ENCODE assay signal across 27 cellular contexts in genomic region chr20:59636791-59637370, GRCh38. TPM values are rescaled to one million over a fixed set of nuclear protein-coding genes. Genes with fewer than 3 reads are reported as not detected.
"Had no signal": no experiment of that assay in that cellular context is flagged by ENCODE, and none has a peak within 500 bp of the region (broad histone marks: within the 10 kb centered on the region; RNA-seq: fewer than 3 reads in every experiment).

No MANE protein-coding gene starts in this region.

- H3K27ac Mint-ChIP-seq: activated CD4-positive, alpha-beta memory T cell treated with anti-CD3 and anti-CD28 coated beads, Interleukin-2, amount 10 ng/mL, durations not matched to agents 7 days and 5 days; activated CD4-positive, alpha-beta T cell treated with anti-CD3 and anti-CD28 coated beads, Interleukin-2, amount 10 ng/mL, durations not matched to agents 24 days and 14 days; activated naive CD4-positive, alpha-beta T cell treated with anti-CD3 and anti-CD28 coated beads, Interleukin-2, amount 10 ng/mL, durations not matched to agents 7 days and 5 days; activated naive CD8-positive, alpha-beta T cell treated with anti-CD3 and anti-CD28 coated beads, Interleukin-2, amount 10 ng/mL, durations not matched to agents 7 days and 5 days; brain; endodermal cell; memory B cell; natural killer cell; neural progenitor cell; stimulated activated naive B cell treated with anti-CD40 and anti-IgM and Interleukin-4, amounts not matched to agents 10 μg/mL and 1 μg/mL and 100 μg/mL, for 72 hours; T-helper 17 cell had no signal

- H3K36me3 Mint-ChIP-seq: activated naive CD4-positive, alpha-beta T cell treated with anti-CD3 and anti-CD28 coated beads, Interleukin-2, amount 10 ng/mL, durations not matched to agents 7 days and 5 days; activated naive CD8-positive, alpha-beta T cell treated with anti-CD3 and anti-CD28 coated beads, Interleukin-2, amount 10 ng/mL, durations not matched to agents 7 days and 5 days; brain; memory B cell; natural killer cell; neural progenitor cell; stimulated activated naive B cell treated with anti-CD40 and anti-IgM and Interleukin-4, amounts not matched to agents 10 μg/mL and 1 μg/mL and 100 μg/mL, for 72 hours had no signal

- H3K27me3 Mint-ChIP-seq: activated naive CD4-positive, alpha-beta T cell treated with anti-CD3 and anti-CD28 coated beads, Interleukin-2, amount 10 ng/mL, durations not matched to agents 7 days and 5 days; brain had no signal

- H3K36me3 ChIP-seq: ascending aorta, cardiac muscle cell, heart left ventricle, neural progenitor cell, suprapubic skin, tibial nerve, WERI-Rb-1 had no signal

- H3K27ac ChIP-seq: ascending aorta, cardiac muscle cell, foreskin keratinocyte, heart left ventricle, neural progenitor cell, suprapubic skin, tibial nerve, WERI-Rb-1 had no signal

- ATAC-seq: esophagus mucosa; foreskin keratinocyte; natural killer cell; SK-N-SH treated with all-trans-retinoic acid at 6 μM for 48 hours; stimulated activated naive B cell treated with anti-CD40 and anti-IgM and Interleukin-4, amounts not matched to agents 10 μg/mL and 1 μg/mL and 100 μg/mL, for 72 hours; T-helper 17 cell had no signal

- H3K27me3 ChIP-seq: ascending aorta, cardiac muscle cell, foreskin keratinocyte, neural progenitor cell, tibial nerve had no signal

- H3K4me3 Mint-ChIP-seq: activated CD4-positive, alpha-beta memory T cell treated with anti-CD3 and anti-CD28 coated beads, Interleukin-2, amount 10 ng/mL, durations not matched to agents 7 days and 5 days; activated CD4-positive, alpha-beta T cell treated with anti-CD3 and anti-CD28 coated beads, Interleukin-2, amount 10 ng/mL, durations not matched to agents 24 days and 14 days; activated naive CD4-positive, alpha-beta T cell treated with anti-CD3 and anti-CD28 coated beads, Interleukin-2, amount 10 ng/mL, durations not matched to agents 7 days and 5 days; activated naive CD8-positive, alpha-beta T cell treated with anti-CD3 and anti-CD28 coated beads, Interleukin-2, amount 10 ng/mL, durations not matched to agents 7 days and 5 days; brain; endodermal cell; memory B cell; natural killer cell; neural progenitor cell; stimulated activated naive B cell treated with anti-CD40 and anti-IgM and Interleukin-4, amounts not matched to agents 10 μg/mL and 1 μg/mL and 100 μg/mL, for 72 hours; T-helper 17 cell had no signal

- H3K9me3 ChIP-seq: ascending aorta, heart left ventricle, suprapubic skin, tibial nerve had no signal

- H3K4me1 ChIP-seq: ascending aorta, foreskin keratinocyte, neural progenitor cell, suprapubic skin, tibial nerve had no signal

- H3K4me1 Mint-ChIP-seq: activated CD4-positive, alpha-beta memory T cell treated with anti-CD3 and anti-CD28 coated beads, Interleukin-2, amount 10 ng/mL, durations not matched to agents 7 days and 5 days; activated CD4-positive, alpha-beta T cell treated with anti-CD3 and anti-CD28 coated beads, Interleukin-2, amount 10 ng/mL, durations not matched to agents 24 days and 14 days; activated naive CD4-positive, alpha-beta T cell treated with anti-CD3 and anti-CD28 coated beads, Interleukin-2, amount 10 ng/mL, durations not matched to agents 7 days and 5 days; activated naive CD8-positive, alpha-beta T cell treated with anti-CD3 and anti-CD28 coated beads, Interleukin-2, amount 10 ng/mL, durations not matched to agents 7 days and 5 days; endodermal cell; memory B cell; natural killer cell; stimulated activated naive B cell treated with anti-CD40 and anti-IgM and Interleukin-4, amounts not matched to agents 10 μg/mL and 1 μg/mL and 100 μg/mL, for 72 hours; T-helper 17 cell had no signal

- H3K9me3 Mint-ChIP-seq: activated CD4-positive, alpha-beta memory T cell treated with anti-CD3 and anti-CD28 coated beads, Interleukin-2, amount 10 ng/mL, durations not matched to agents 7 days and 5 days; activated naive CD4-positive, alpha-beta T cell treated with anti-CD3 and anti-CD28 coated beads, Interleukin-2, amount 10 ng/mL, durations not matched to agents 7 days and 5 days; activated naive CD8-positive, alpha-beta T cell treated with anti-CD3 and anti-CD28 coated beads, Interleukin-2, amount 10 ng/mL, durations not matched to agents 7 days and 5 days; endodermal cell; neural progenitor cell had no signal

- H3K4me3 ChIP-seq: ascending aorta, cardiac muscle cell, heart left ventricle, neural progenitor cell, suprapubic skin, tibial nerve had no signal

- DNase-seq: activated CD4-positive, alpha-beta memory T cell treated with anti-CD3 and anti-CD28 coated beads, Interleukin-2, amount 10 ng/mL, durations not matched to agents 7 days and 5 days; activated CD4-positive, alpha-beta T cell treated with anti-CD3 and anti-CD28 coated beads, Interleukin-2, amount 10 ng/mL, durations not matched to agents 24 days and 14 days; activated CD4-positive, CD25-positive, alpha-beta regulatory T cell treated with anti-CD3 and anti-CD28 coated beads, Interleukin-2, amount 50 U/mL, for 72 hours; activated gamma-delta T cell; activated naive CD4-positive, alpha-beta T cell treated with anti-CD3 and anti-CD28 coated beads, Interleukin-2, amount 10 ng/mL, durations not matched to agents 7 days and 5 days; activated naive CD8-positive, alpha-beta T cell treated with anti-CD3 and anti-CD28 coated beads, Interleukin-2, amount 10 ng/mL, durations not matched to agents 7 days and 5 days; cortex of kidney; endodermal cell; foreskin keratinocyte; heart left ventricle; natural killer cell; occipital lobe; stimulated activated CD4-positive, alpha-beta T cell treated with anti-CD3 and anti-CD28 coated beads, Interleukin-15, amount 100 ng/mL, for 24 hours; stimulated activated CD4-positive, alpha-beta T cell treated with anti-CD3 and anti-CD28 coated beads, Interleukin-2, amount 100 ng/mL, for 24 hours; stimulated activated naive B cell treated with anti-CD40 and anti-IgM and Interleukin-4, amounts not matched to agents 10 μg/mL and 1 μg/mL and 100 μg/mL, for 72 hours; T-helper 17 cell; T1000; WERI-Rb-1 had no signal

RNA-seq across cellular contexts. Expression of gene PHACTR3, which starts 32.5 kb away (rescaled TPM):
- total RNA-seq: activated CD4-positive, alpha-beta memory T cell treated with anti-CD3 and anti-CD28 coated beads, Interleukin-2, amount 10 ng/mL, durations not matched to agents 7 days and 5 days; activated CD4-positive, alpha-beta T cell treated with anti-CD3 and anti-CD28 coated beads, Interleukin-2, amount 10 ng/mL, durations not matched to agents 24 days and 14 days; activated naive CD8-positive, alpha-beta T cell treated with anti-CD3 and anti-CD28 coated beads, Interleukin-2, amount 10 ng/mL, durations not matched to agents 7 days and 5 days; ascending aorta; esophagus mucosa; natural killer cell had no signal
